ENCODE assay signal across 32 cellular contexts in the genomic region with DNA sequence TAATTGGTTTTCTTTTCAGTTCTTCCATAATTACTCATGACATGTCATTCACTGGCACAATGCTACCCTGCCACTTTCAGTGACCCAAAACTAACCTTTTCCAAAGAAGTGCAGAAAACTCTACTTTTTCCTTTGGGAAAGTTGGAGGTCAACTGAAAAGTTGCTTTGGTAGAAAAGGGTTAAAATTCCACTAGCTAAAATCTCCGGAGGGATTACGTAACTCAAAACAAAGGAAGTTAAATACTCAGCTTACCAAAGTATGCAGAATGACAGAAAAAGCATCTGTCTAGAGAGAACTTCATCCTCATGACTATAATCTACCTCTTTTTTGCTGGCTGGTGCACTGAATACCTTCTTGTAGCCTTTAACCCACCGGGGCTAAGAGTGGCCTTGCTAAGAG.
A peak's percentile ranks its signal among the peaks of the same experiment; 100 is the strongest.
DNase-seq lines count a peak whose midpoint lies in the region; ATAC-seq, FAIRE-seq and TF ChIP-seq lines count a peak whose summit lies in the region.
"Had no signal": no experiment of that assay in that cellular context is flagged by ENCODE, and none has a peak within 500 bp of the region (broad histone marks: within the 10 kb centered on the region; RNA-seq: fewer than 3 reads in every experiment).

No MANE protein-coding gene starts in this region.

- H4K91ac ChIP-seq in H1 (replicated peaks; ENCODE audit: insufficient read length, low read length), result no peak overlapping the region

- H3F3A ChIP-seq in PC-3 (ENCODE audit: low read length, unreplicated experiment), result no peaks in the 10 kb centered on the region

- no peaks in the 10 kb centered on the region for H3K36me3 ChIP-seq in A673 (ENCODE audit: insufficient read depth, low read length, poor library complexity, severe bottlenecking)
- no peaks in the 10 kb centered on the region for H3K36me3 ChIP-seq in PC-3 (ENCODE audit: low read depth, low read length)
- no peaks in the 10 kb centered on the region for H3K36me3 ChIP-seq in H1 (ENCODE audit: control insufficient read depth in 2 of 4, insufficient read depth in 4 of 4, low read length in 3 of 4)
- H3K36me3 ChIP-seq in CD8-positive, alpha-beta T cell (ENCODE audit: insufficient read depth, low read length), result no peaks in the 10 kb centered on the region
- H3K36me3 ChIP-seq: heart left ventricle, SJCRH30, vagina had no signal

- TF ChIP-seq POLR2A in H1 (IDR thresholded peaks at IDR 0.05; ENCODE audit: control extremely low read depth in 1 of 2, low read depth in 2 of 2, low read length in 2 of 2), result no peak

- H3K27ac ChIP-seq in A673 (ENCODE audit: low read depth, low read length, poor library complexity, severe bottlenecking), result no peak overlapping the region
- H3K27ac ChIP-seq in PC-3 (ENCODE audit: low read length), result no peak overlapping the region; the same call in 1 of the 2 replicates
- no peak overlapping the region for H3K27ac ChIP-seq in H1 (ENCODE audit: low read depth, low read length)
- no peak overlapping the region for H3K27ac ChIP-seq in CD8-positive, alpha-beta T cell (ENCODE audit: low read depth, low read length)
- H3K27ac ChIP-seq: dorsolateral prefrontal cortex, SJCRH30, vagina had no signal

- no peak overlapping the region for H4K5ac ChIP-seq in H1 (ENCODE audit: insufficient read length, low read depth, low read length)

- no peaks in the 10 kb centered on the region for H3K79me1 ChIP-seq in H1 (ENCODE audit: low read depth, low read length)

- no peak overlapping the region for H2BK15ac ChIP-seq in H1 (ENCODE audit: low read length)

- no peaks in the 10 kb centered on the region for H3K9me3 ChIP-seq in A673 (ENCODE audit: low read depth, low read length, poor library complexity, severe bottlenecking)
- H3K9me3 ChIP-seq in PC-3 (ENCODE audit: low read length), result no peaks in the 10 kb centered on the region
- no peaks in the 10 kb centered on the region for H3K9me3 ChIP-seq in H1 (ENCODE audit: insufficient read depth in 2 of 2, low read depth in 1 of 2, low read length in 1 of 2)
- no peaks in the 10 kb centered on the region for H3K9me3 ChIP-seq in CD8-positive, alpha-beta T cell (ENCODE audit: low read length)
- H3K9me3 ChIP-seq: SJCRH30, vagina had no signal

- TF ChIP-seq RAD21 in H1 (IDR thresholded peaks at IDR 0.05 in 1 of 2, conservative IDR thresholded peaks at IDR 0.05 in 1 of 2; ENCODE audit: low read depth in 2 of 2, low read length in 2 of 2), result no peak

- no peak overlapping the region for H2AK5ac ChIP-seq in H1 (ENCODE audit: low read depth, low read length)

- no peak overlapping the region for H2AFZ ChIP-seq in PC-3 (ENCODE audit: low read length)
- H2AFZ ChIP-seq in H1 (ENCODE audit: low read length), result no peak overlapping the region

- FAIRE-seq in H1 (lab: Jason Lieb, UNC), result no peak
- FAIRE-seq: G401.6, GM19239, K562 had no signal

- H3K9ac ChIP-seq in PC-3 (ENCODE audit: low read length), result no peak overlapping the region
- H3K9ac ChIP-seq in H1 (replicated peaks in 1 of 4; ENCODE audit: extremely low read depth in 1 of 4, low read depth in 3 of 4, low read length in 3 of 4), result no peak overlapping the region

- BruUV-seq in A673 (replicated peaks; lab: Mats Ljungman, UMichigan) (no TSS peak), PC-3 (replicated peaks; lab: Mats Ljungman, UMichigan) (no TSS peak)

- DNase-seq in A673 (ENCODE audit: low spot score) (peak; percentile 52), PC-3 (no peak), H1 (ENCODE audit: low read depth in 1 of 2, low spot score in 2 of 2) (no peak), pons (ENCODE audit: low spot score) (no peak)
- DNase-seq in CD8-positive, alpha-beta T cell, result no peak
- DNase-seq in activated CD4-positive, alpha-beta T cell treated with anti-CD3 and anti-CD28 coated beads, Interleukin-2, amount 50 U/mL, for 4 hours, result no peak
- DNase-seq: activated CD4-positive, alpha-beta T cell treated with anti-CD3 and anti-CD28 coated beads, Interleukin-2, amount 10 ng/mL, durations not matched to agents 7 days and 5 days; activated naive CD4-positive, alpha-beta T cell treated with Interleukin-2 at 50 U/mL for 16 hours; amygdala; dorsolateral prefrontal cortex; H7; heart left ventricle; kidney glomerular epithelial cell; MM.1S; mucosa of descending colon; NCI-H2029; NCI-H2227 treated with DMSO at 0.1 percent for 48 hours; NCI-H69; nephron progenitor cell had no signal

- no peaks in the 10 kb centered on the region for H3K9me2 ChIP-seq in PC-3 (replicated peaks; ENCODE audit: low read length)

- TF ChIP-seq CTCF in A673 (conservative IDR thresholded peaks at IDR 0.05; ENCODE audit: low read depth, low read length) (no peak), PC-3 (conservative IDR thresholded peaks at IDR 0.05; ENCODE audit: low read depth, low read length) (no peak), H1 (IDR thresholded peaks at IDR 0.05; ENCODE audit: control extremely low read depth in 1 of 3, insufficient read depth in 1 of 3, low read depth in 1 of 3, low read length in 3 of 3) (no peak), nephron (IDR thresholded peaks at IDR 0.05; ENCODE audit: unreplicated experiment in 3 of 3) (no peak)
- no peak for TF ChIP-seq CTCF in CD8-positive, alpha-beta T cell (IDR thresholded peaks at IDR 0.05)

- H3K79me2 ChIP-seq in PC-3 (ENCODE audit: low read length) (no peaks in the 10 kb centered on the region), H1 (ENCODE audit: control insufficient read depth in 1 of 2, insufficient read depth in 2 of 2, low read length in 2 of 2) (no peaks in the 10 kb centered on the region)

- H2BK12ac ChIP-seq in H1 (ENCODE audit: low read depth, low read length), result no peak overlapping the region

- no peak overlapping the region for H3K56ac ChIP-seq in H1 (replicated peaks; ENCODE audit: insufficient read length, low read depth, low read length)

- no peak for TF ChIP-seq EP300 in H1 (IDR thresholded peaks at IDR 0.05; ENCODE audit: borderline replicate concordance in 1 of 2, low read depth in 2 of 2, low read length in 2 of 2)

- H2BK20ac ChIP-seq in H1 (ENCODE audit: low read length), result no peak overlapping the region

- ATAC-seq in PC-3, result peak; percentile 37
- ATAC-seq in CD8-positive, alpha-beta T cell, result no peak
- ATAC-seq in GM21825 (IDR thresholded peaks at IDR 0.05; ENCODE audit: unreplicated experiment), result no peak
- ATAC-seq: heart left ventricle, K562, mucosa of descending colon, WTC11 had no signal

- H3K27ac Mint-ChIP-seq in nephron, result peak overlapping the region in 2 of 3 experiments; percentile 72 to 74
- H3K27ac Mint-ChIP-seq in CD8-positive, alpha-beta T cell, result no peak overlapping the region
- H3K27ac Mint-ChIP-seq: activated CD4-positive, alpha-beta T cell treated with anti-CD3 and anti-CD28 coated beads, Interleukin-2, amount 10 ng/mL, durations not matched to agents 7 days and 5 days; B cell; nephron progenitor cell; progenitor cell of endocrine pancreas; stimulated activated naive CD8-positive, alpha-beta T cell treated with anti-CD3 and anti-CD28 coated beads, Interleukin-15, Interleukin-2, amounts not matched to agents 100 ng/mL and 50 ng/mL, for 24 hours; WTC11 had no signal

- H3K18ac ChIP-seq in H1 (ENCODE audit: extremely low read depth, low read length), result no peak overlapping the region

- H3K36me3 Mint-ChIP-seq in nephron (ENCODE audit: low read depth), result no peaks in the 10 kb centered on the region
- H3K36me3 Mint-ChIP-seq in CD8-positive, alpha-beta T cell, result no peaks in the 10 kb centered on the region
- H3K36me3 Mint-ChIP-seq: WTC11 had no signal

- no peaks in the 10 kb centered on the region for H3K23me2 ChIP-seq in H1 (ENCODE audit: low read depth, low read length)

- no peaks in the 10 kb centered on the region for H3K27me3 Mint-ChIP-seq in nephron (ENCODE audit: low read depth)
- H3K27me3 Mint-ChIP-seq in CD8-positive, alpha-beta T cell (ENCODE audit: low read depth), result no peaks in the 10 kb centered on the region
- H3K27me3 Mint-ChIP-seq: activated CD4-positive, alpha-beta T cell treated with anti-CD3 and anti-CD28 coated beads, Interleukin-2, amount 10 ng/mL, durations not matched to agents 7 days and 5 days; B cell; central memory CD8-positive, alpha-beta T cell; progenitor cell of endocrine pancreas; stimulated activated naive CD8-positive, alpha-beta T cell treated with anti-CD3 and anti-CD28 coated beads, Interleukin-15, Interleukin-2, amounts not matched to agents 100 ng/mL and 50 ng/mL, for 24 hours had no signal

- POLR2A ChIA-PET in A673 (lab: Charles Lee; ENCODE audit: low non-redundant PET), result no interaction called here
- POLR2A ChIA-PET in PC-3 (lab: Charles Lee; ENCODE audit: unreplicated experiment), result no interaction called here
- POLR2A ChIA-PET in H1 (lab: Charles Lee; ENCODE audit: partially characterized antibody), result no interaction called here
- POLR2A ChIA-PET in CD8-positive, alpha-beta T cell (lab: Charles Lee), result no interaction called here

- no peak overlapping the region for H2BK5ac ChIP-seq in H1 (ENCODE audit: low read depth, low read length)

- H3K4me3 ChIP-seq in A673 (ENCODE audit: low read depth, low read length, poor library complexity, severe bottlenecking) (no peak overlapping the region), PC-3 (ENCODE audit: low read length) (no peak overlapping the region), H1 (ENCODE audit: extremely low read depth in 1 of 4, insufficient read depth in 2 of 4, low read depth in 3 of 4, low read length in 4 of 4) (no peak overlapping the region)
- no peak overlapping the region for H3K4me3 ChIP-seq in CD8-positive, alpha-beta T cell (ENCODE audit: low read depth, low read length)
- H3K4me3 ChIP-seq: dorsolateral prefrontal cortex, heart left ventricle, K562, lung, mucosa of descending colon, SJCRH30, vagina had no signal

- H3K4me2 ChIP-seq in PC-3 (ENCODE audit: low read length) (no peak overlapping the region), H1 (ENCODE audit: insufficient read depth in 1 of 2, low read depth in 2 of 2, low read length in 2 of 2) (no peak overlapping the region)

- peaks cover 10% of the 10 kb centered on the region for H3K4me1 Mint-ChIP-seq in nephron
- no peaks in the 10 kb centered on the region for H3K4me1 Mint-ChIP-seq in CD8-positive, alpha-beta T cell (ENCODE audit: low read depth)
- H3K4me1 Mint-ChIP-seq: activated CD4-positive, alpha-beta T cell treated with anti-CD3 and anti-CD28 coated beads, Interleukin-2, amount 10 ng/mL, durations not matched to agents 7 days and 5 days; B cell; central memory CD8-positive, alpha-beta T cell; nephron progenitor cell had no signal

- no peak overlapping the region for H3K4me3 Mint-ChIP-seq in nephron
- H3K4me3 Mint-ChIP-seq in CD8-positive, alpha-beta T cell, result no peak overlapping the region
- H3K4me3 Mint-ChIP-seq: activated CD4-positive, alpha-beta T cell treated with anti-CD3 and anti-CD28 coated beads, Interleukin-2, amount 10 ng/mL, durations not matched to agents 7 days and 5 days; B cell; central memory CD8-positive, alpha-beta T cell; nephron progenitor cell; stimulated activated naive CD8-positive, alpha-beta T cell treated with anti-CD3 and anti-CD28 coated beads, Interleukin-15, Interleukin-2, amounts not matched to agents 100 ng/mL and 50 ng/mL, for 24 hours; WTC11 had no signal

- H3K14ac ChIP-seq in H1 (ENCODE audit: insufficient read length), result no peak overlapping the region

- no peak overlapping the region for H4K8ac ChIP-seq in H1 (ENCODE audit: extremely low read depth, insufficient read depth, low read length)

- no peaks in the 10 kb centered on the region for H4K20me1 ChIP-seq in PC-3 (ENCODE audit: low read length)
- no peaks in the 10 kb centered on the region for H4K20me1 ChIP-seq in H1 (replicated peaks in 1 of 2; ENCODE audit: control insufficient read depth in 1 of 2, insufficient read depth in 2 of 2, low read length in 2 of 2)

- CTCF ChIA-PET in A673 (lab: Charles Lee) (no interaction called here), PC-3 (lab: Charles Lee) (no interaction called here), H1 (lab: Charles Lee; ENCODE audit: partially characterized antibody) (no interaction called here)
- CTCF ChIA-PET in CD8-positive, alpha-beta T cell (lab: Charles Lee), result no interaction called here

- H3K9me3 Mint-ChIP-seq in nephron, result peaks cover 2% of the 10 kb centered on the region
- peaks cover 5% of the 10 kb centered on the region for H3K9me3 Mint-ChIP-seq in CD8-positive, alpha-beta T cell
- H3K9me3 Mint-ChIP-seq: activated CD4-positive, alpha-beta T cell treated with anti-CD3 and anti-CD28 coated beads, Interleukin-2, amount 10 ng/mL, durations not matched to agents 7 days and 5 days; nephron progenitor cell had no signal

- H3K27me3 ChIP-seq in A673 (replicated peaks; ENCODE audit: insufficient read depth, low read depth, low read length, poor library complexity) (no peaks in the 10 kb centered on the region), PC-3 (ENCODE audit: low read length) (no peaks in the 10 kb centered on the region), H1 (replicated peaks in 1 of 4; ENCODE audit: control insufficient read depth in 3 of 4, extremely low read depth in 1 of 4, insufficient read depth in 3 of 4, low read length in 3 of 4) (no peaks in the 10 kb centered on the region)
- H3K27me3 ChIP-seq in CD8-positive, alpha-beta T cell (ENCODE audit: insufficient read depth, low read length), result no peaks in the 10 kb centered on the region
- H3K27me3 ChIP-seq: dorsolateral prefrontal cortex, heart left ventricle, SJCRH30, vagina had no signal

- H2BK120ac ChIP-seq in H1 (replicated peaks; ENCODE audit: low read depth, low read length), result no peak overlapping the region

- no peak overlapping the region for H3K4ac ChIP-seq in H1 (replicated peaks; ENCODE audit: insufficient read length, low read depth, low read length)

- WGBS in H1 (ENCODE audit: extremely low coverage in 1 of 2, insufficient coverage in 1 of 2, insufficient read length in 1 of 2, insufficient replicate concordance in 2 of 2, low coverage in 1 of 2, low lambda C conversion rate in 2 of 2, missing lambda C conversion rate in 1 of 2), 2 experiments, result 71% methylated on average over 3 of the region's 3 CpGs; no CpG with 5 or more reads in 1 of the 2 experiments

- H3K4me1 ChIP-seq in A673 (ENCODE audit: insufficient read depth, low read length, poor library complexity, severe bottlenecking), result peaks cover 13% of the 10 kb centered on the region
- peaks cover 8% of the 10 kb centered on the region for H3K4me1 ChIP-seq in PC-3 (ENCODE audit: insufficient read depth, low read length)
- H3K4me1 ChIP-seq in H1 (replicated peaks in 1 of 4; ENCODE audit: control insufficient read depth in 3 of 4, insufficient read depth in 4 of 4, low read length in 3 of 4), result no peaks in the 10 kb centered on the region; a peak in 1 of 7 replicates
- no peaks in the 10 kb centered on the region for H3K4me1 ChIP-seq in CD8-positive, alpha-beta T cell (ENCODE audit: insufficient read depth, low read length)
- H3K4me1 ChIP-seq: SJCRH30, vagina had no signal

- H3K23ac ChIP-seq in H1 (ENCODE audit: insufficient read length), result no peak overlapping the region

- intact Hi-C loops in A673 (cut with micrococcal nuclease; ENCODE audit: unreplicated experiment) (no loop called here), PC-3 (cut with micrococcal nuclease) (loop anchor here (2.0 to 10.0 kb wide), 2 partner anchors 32 to 68 kb away; no protein-coding TSS in a partner anchor)
- intact Hi-C loops in CD8-positive, alpha-beta T cell (cut with DNase I, micrococcal nuclease), result no loop called here
